Comparison of ENCODE assay signal across 8 cellular contexts in genomic region chr17:42774066-42774750, GRCh38. TPM values are rescaled to one million over a fixed set of nuclear protein-coding genes. Genes with fewer than 3 reads are reported as not detected.
DNase-seq lines count a peak whose midpoint lies in the region; ATAC-seq, FAIRE-seq and TF ChIP-seq lines count a peak whose summit lies in the region.

No MANE protein-coding gene starts in this region.

- no peak for ATAC-seq in HG02970 (IDR thresholded peaks at IDR 0.05; ENCODE audit: low FRiP score, unreplicated experiment)

- TF ChIP-seq CTCF in AG10803 (conservative IDR thresholded peaks at IDR 0.05; ENCODE audit: low read length): no peak
- TF ChIP-seq CTCF in bronchial epithelial cell (IDR thresholded peaks at IDR 0.05; ENCODE audit: insufficient read depth, low read length, severe bottlenecking): no peak

- no peaks in the 10 kb centered on the region for H3K9me3 ChIP-seq in mucosa of stomach (ENCODE audit: control insufficient read depth, low read length)

- peak; percentile 49 for DNase-seq in AG10803 (ENCODE audit: low read depth)
- no peak for DNase-seq in Jurkat, Clone E6-1 (ENCODE audit: low read depth, low spot score)
- DNase-seq in bronchial epithelial cell (ENCODE audit: low read depth): peak; percentile 51
- no peak for DNase-seq in UCSD-AML1 (lab: John Stamatoyannopoulos, UW; ENCODE audit: unreplicated experiment)
- DNase-seq in amniotic stem cell (lab: John Stamatoyannopoulos, UW): no peak
- no peak for DNase-seq in NCI-H526 (lab: John Stamatoyannopoulos, UW)

- H3K4me3 ChIP-seq in AG10803 (ENCODE audit: low read length) (peak overlapping the region; percentile 97), bronchial epithelial cell (ENCODE audit: low read depth, low read length) (peak overlapping the region; percentile 72), mucosa of stomach (ENCODE audit: low read length) (peak overlapping the region; percentile 86)
- peak overlapping the region; percentile 99 for H3K4me3 ChIP-seq in Jurkat, Clone E6-1 (ENCODE audit: low read length)

- H3K4me1 ChIP-seq in mucosa of stomach (ENCODE audit: control insufficient read depth, insufficient read depth, low read length): peaks cover 19% of the 10 kb centered on the region

- peaks cover 14% of the 10 kb centered on the region for H3K36me3 ChIP-seq in bronchial epithelial cell (ENCODE audit: control insufficient read depth, insufficient read depth, low read length)
- H3K36me3 ChIP-seq in mucosa of stomach (ENCODE audit: control insufficient read depth, insufficient read depth, low read length): peaks cover 8% of the 10 kb centered on the region

- no peak for FAIRE-seq in bronchial epithelial cell (lab: Jason Lieb, UNC)

- peak overlapping the region; percentile 93 for H3K9ac ChIP-seq in mucosa of stomach (ENCODE audit: low read length)

- H3K27me3 ChIP-seq in bronchial epithelial cell (ENCODE audit: control insufficient read depth, insufficient read depth, low read length): no peaks in the 10 kb centered on the region
- H3K27me3 ChIP-seq in mucosa of stomach (ENCODE audit: control insufficient read depth, insufficient read depth, low read length): no peaks in the 10 kb centered on the region

RNA-seq across cellular contexts. Expression of gene VPS25, which starts 1.0 kb away (rescaled TPM):
- 102 TPM for polyA plus RNA-seq in Jurkat, Clone E6-1 (2012; ENCODE audit: insufficient read depth, insufficient read length)
- total RNA-seq in bronchial epithelial cell: 65.3 and 76.0 TPM in 2 replicates

RNA-seq across cellular contexts. Expression of gene WNK4, which starts 6.2 kb away (rescaled TPM):
- 2.4 TPM for polyA plus RNA-seq in Jurkat, Clone E6-1 (2012; ENCODE audit: insufficient read depth, insufficient read length)
- under 0.01 and 0.13 TPM in 2 replicates for total RNA-seq in bronchial epithelial cell

RNA-seq across cellular contexts. Expression of gene RAMP2, which starts 13.2 kb away (rescaled TPM):
- 10.6 TPM for polyA plus RNA-seq in Jurkat, Clone E6-1 (2012; ENCODE audit: insufficient read depth, insufficient read length)
- total RNA-seq in bronchial epithelial cell: not detected in 2 replicates

RNA-seq across cellular contexts. Expression of gene COA3, which starts 24.3 kb away (rescaled TPM):
- polyA plus RNA-seq in Jurkat, Clone E6-1 (2012; ENCODE audit: insufficient read depth, insufficient read length): 45.3 TPM
- total RNA-seq in bronchial epithelial cell: 59.8 and 69.6 TPM in 2 replicates

RNA-seq across cellular contexts. Expression of gene CNTD1, which starts 24.5 kb away (rescaled TPM):
- polyA plus RNA-seq in Jurkat, Clone E6-1 (2012; ENCODE audit: insufficient read depth, insufficient read length): 0.90 TPM
- total RNA-seq in bronchial epithelial cell: not detected in 2 replicates

Comparison
In these comparisons a context has a peak if more than half of its experiments do, and no peak if none do; other contexts are left out.
1. DNase-seq: peak in AG10803 (single experiment) and bronchial epithelial cell (single experiment); none in Jurkat, Clone E6-1 (single experiment), UCSD-AML1 (single experiment), amniotic stem cell (single experiment) and NCI-H526 (0 of 2).
2. Peak in every context shown above with its lines, with median percentiles within 50 percentile points of each other: H3K4me3 ChIP-seq.